29 cellular contexts compared by ENCODE assay signal in the genomic region with DNA sequence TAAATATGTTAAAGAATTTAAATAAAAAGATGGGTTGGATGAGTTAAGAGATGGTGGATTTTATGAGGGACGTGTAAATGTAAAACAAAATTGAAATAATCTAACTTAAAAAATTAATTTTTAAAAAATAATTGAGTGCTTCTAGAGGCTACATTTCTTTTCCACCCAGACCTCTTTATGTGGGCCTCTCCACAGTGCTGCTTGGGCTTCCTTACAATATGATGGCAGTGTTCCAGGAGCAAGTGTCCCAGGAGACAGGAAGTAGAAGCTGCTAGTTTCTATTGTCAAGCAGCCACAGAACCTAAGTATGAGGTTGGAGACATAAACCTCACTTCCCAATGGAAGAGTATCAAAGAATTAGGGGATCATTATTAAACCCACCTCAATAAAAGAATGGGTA.
"Had no signal": no experiment of that assay in that cellular context is flagged by ENCODE, and none has a peak within 500 bp of the region (broad histone marks: within the 10 kb centered on the region; RNA-seq: fewer than 3 reads in every experiment).

No MANE protein-coding gene starts in this region.

- H3K9me3 Mint-ChIP-seq: activated CD4-positive, alpha-beta memory T cell treated with anti-CD3 and anti-CD28 coated beads, Interleukin-2, amount 10 ng/mL, durations not matched to agents 7 days and 5 days; activated CD4-positive, alpha-beta T cell treated with anti-CD3 and anti-CD28 coated beads, Interleukin-2, amount 10 ng/mL, durations not matched to agents 7 days and 5 days; activated T-helper 17 cell treated with anti-CD3 and anti-CD28 coated beads, Interleukin-2, amount 50 U/mL, for 72 hours had no signal

- H3K4me3 Mint-ChIP-seq: activated CD4-positive, alpha-beta memory T cell treated with anti-CD3 and anti-CD28 coated beads, Interleukin-2, amount 10 ng/mL, durations not matched to agents 7 days and 5 days; activated CD4-positive, alpha-beta T cell treated with anti-CD3 and anti-CD28 coated beads, Interleukin-2, amount 10 ng/mL, durations not matched to agents 7 days and 5 days; activated naive CD8-positive, alpha-beta T cell; activated T-cell treated with anti-CD3 and anti-CD28 coated beads, Interleukin-2, amount 50 U/mL, for 4 hours; activated T-helper 17 cell treated with anti-CD3 and anti-CD28 coated beads, Interleukin-2, amount 50 U/mL, for 72 hours; central memory CD8-positive, alpha-beta T cell; dendritic cell treated with granulocyte-macrophage colony-stimulating factor and Interleukin-4, amounts not matched to agents 40 ng/mL and 50 ng/mL, for 4 days; endodermal cell; WTC11 had no signal

- H3K4me1 Mint-ChIP-seq: activated CD4-positive, alpha-beta memory T cell treated with anti-CD3 and anti-CD28 coated beads, Interleukin-2, amount 10 ng/mL, durations not matched to agents 7 days and 5 days; activated CD4-positive, alpha-beta T cell treated with anti-CD3 and anti-CD28 coated beads, Interleukin-2, amount 10 ng/mL, durations not matched to agents 7 days and 5 days; activated T-helper 17 cell treated with anti-CD3 and anti-CD28 coated beads, Interleukin-2, amount 50 U/mL, for 72 hours; central memory CD8-positive, alpha-beta T cell; endodermal cell; WTC11 had no signal

- H3K27me3 Mint-ChIP-seq: activated CD4-positive, alpha-beta memory T cell treated with anti-CD3 and anti-CD28 coated beads, Interleukin-2, amount 10 ng/mL, durations not matched to agents 7 days and 5 days; activated CD4-positive, alpha-beta T cell treated with anti-CD3 and anti-CD28 coated beads, Interleukin-2, amount 10 ng/mL, durations not matched to agents 7 days and 5 days; activated naive CD8-positive, alpha-beta T cell; central memory CD8-positive, alpha-beta T cell; dendritic cell treated with granulocyte-macrophage colony-stimulating factor and Interleukin-4, amounts not matched to agents 40 ng/mL and 50 ng/mL, for 4 days had no signal

- H3K27ac Mint-ChIP-seq: activated CD4-positive, alpha-beta memory T cell treated with anti-CD3 and anti-CD28 coated beads, Interleukin-2, amount 10 ng/mL, durations not matched to agents 7 days and 5 days; activated CD4-positive, alpha-beta T cell treated with anti-CD3 and anti-CD28 coated beads, Interleukin-2, amount 10 ng/mL, durations not matched to agents 7 days and 5 days; activated naive CD8-positive, alpha-beta T cell; activated T-helper 17 cell treated with anti-CD3 and anti-CD28 coated beads, Interleukin-2, amount 50 U/mL, for 72 hours; dendritic cell treated with granulocyte-macrophage colony-stimulating factor and Interleukin-4, amounts not matched to agents 40 ng/mL and 50 ng/mL, for 4 days; endodermal cell; WTC11 had no signal

- H3K36me3 Mint-ChIP-seq: activated naive CD8-positive, alpha-beta T cell had no signal

- H3K27me3 ChIP-seq: brain microvascular endothelial cell, dorsolateral prefrontal cortex had no signal

- H3K4me3 ChIP-seq: coronary artery, dorsolateral prefrontal cortex had no signal

- H3K36me3 ChIP-seq: brain microvascular endothelial cell had no signal

- ATAC-seq: activated T-cell treated with anti-CD3 and anti-CD28 coated beads, Interleukin-2, amount 50 U/mL, for 4 hours; activated T-helper 17 cell treated with anti-CD3 and anti-CD28 coated beads, Interleukin-2, amount 50 U/mL, for 72 hours; esophagus mucosa; WTC11 had no signal

- H3K27ac ChIP-seq: brain microvascular endothelial cell, coronary artery, dorsolateral prefrontal cortex, VCaP had no signal

- DNase-seq: activated CD4-positive, alpha-beta memory T cell treated with anti-CD3 and anti-CD28 coated beads, Interleukin-2, amount 10 ng/mL, durations not matched to agents 7 days and 5 days; activated CD4-positive, alpha-beta T cell treated with anti-CD3 and anti-CD28 coated beads for 1 hour; activated CD4-positive, alpha-beta T cell treated with anti-CD3 and anti-CD28 coated beads for 4 hours; activated CD4-positive, alpha-beta T cell treated with anti-CD3 and anti-CD28 coated beads, Interleukin-2, amount 10 ng/mL, durations not matched to agents 7 days and 5 days; activated CD4-positive, alpha-beta T cell treated with anti-CD3 and anti-CD28 coated beads, Interleukin-2, amount 50 U/mL, for 4 hours; activated CD8-positive, alpha-beta memory T cell treated with anti-CD3 and anti-CD28 coated beads, Interleukin-2, amount 50 U/mL, for 48 hours; activated effector memory CD4-positive, alpha-beta T cell treated with Interleukin-2 at 50 U/mL for 16 hours; activated gamma-delta T cell treated with Interleukin-2 at 50 U/mL for 16 hours; activated naive CD4-positive, alpha-beta T cell treated with anti-CD3 and anti-CD28 coated beads, Interleukin-2, amount 50 U/mL, for 16 hours; activated naive CD4-positive, alpha-beta T cell treated with Interleukin-2 at 50 U/mL for 16 hours; activated T-cell treated with anti-CD3 and anti-CD28 coated beads for 4 hours; activated T-cell treated with anti-CD3 and anti-CD28 coated beads, Interleukin-2, amount 50 U/mL, for 4 hours; amniotic stem cell; anterior cingulate cortex; brain microvascular endothelial cell; dorsolateral prefrontal cortex; effector memory CD4-positive, alpha-beta T cell; endodermal cell; foreskin fibroblast; head of caudate nucleus; hippocampal formation had no signal
